In the genomic region with DNA sequence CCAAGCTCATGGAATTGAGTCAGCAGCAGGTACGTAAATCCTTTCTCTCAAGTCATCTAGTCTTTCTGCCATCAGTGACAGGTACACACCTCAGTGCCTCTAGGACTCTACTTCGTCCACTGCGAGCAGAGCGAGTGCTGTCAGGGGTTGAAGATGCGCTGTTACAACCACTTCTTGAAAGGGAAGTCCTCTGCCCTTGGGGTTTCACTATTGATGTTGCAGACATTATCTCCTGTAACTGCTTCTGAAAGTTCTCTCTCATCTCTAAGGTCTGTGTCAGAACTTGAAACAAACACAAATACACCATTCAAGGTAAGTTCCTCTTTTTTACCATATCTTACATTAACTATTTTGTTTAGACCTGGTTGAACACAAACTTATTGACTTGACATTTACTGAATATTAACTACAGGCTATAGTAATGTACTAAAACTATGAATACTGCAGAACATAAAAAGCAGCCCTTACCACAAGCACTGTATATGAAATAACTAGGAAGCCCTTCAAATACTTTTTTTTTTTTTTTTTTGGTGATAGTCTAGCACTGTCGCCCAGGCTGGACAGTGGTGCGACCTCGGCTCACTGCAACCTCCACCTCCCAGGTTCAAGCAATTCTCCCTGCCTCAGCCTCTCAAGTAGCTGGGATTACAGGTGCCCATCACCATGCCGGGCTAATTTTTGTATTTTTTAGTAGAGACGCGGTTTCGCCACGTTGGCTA, we compare ENCODE assay signal across 11 cellular contexts.
DNase-seq lines count a peak whose midpoint lies in the region; ATAC-seq and TF ChIP-seq lines count a peak whose summit lies in the region.
"Had no signal": no experiment of that assay in that cellular context is flagged by ENCODE, and none has a peak within 500 bp of the region (broad histone marks: within the 10 kb centered on the region; RNA-seq: fewer than 3 reads in every experiment).

No MANE protein-coding gene starts in this region.

- no peak for TF ChIP-seq CTCF in GM10248 (IDR thresholded peaks at IDR 0.05; ENCODE audit: control extremely low read depth, extremely low read depth, low read depth, missing control alignments)

- ATAC-seq in HG02678 (IDR thresholded peaks at IDR 0.05; ENCODE audit: unreplicated experiment): peak; percentile 99
- peak; percentile 99 for ATAC-seq in HG03521 (IDR thresholded peaks at IDR 0.05; ENCODE audit: unreplicated experiment)

- POLR2A ChIA-PET in GM10248 (lab: Yijun Ruan, JAX): no interaction called here

- peak; percentile 22 for TF ChIP-seq POLR2A in GM19099 (IDR thresholded peaks at IDR 0.05; ENCODE audit: extremely low read depth, insufficient read length, low read depth)

- DNase-seq in GM10248 (ENCODE audit: extremely low spot score): peak; percentile 76
- DNase-seq in NCI-H69 (lab: John Stamatoyannopoulos, UW): no peak
- no peak for DNase-seq in NK-92 (lab: John Stamatoyannopoulos, UW; ENCODE audit: unreplicated experiment)
- no peak for DNase-seq in NK-92 treated with Interleukin-12 subunit alpha and Interleukin-12 subunit beta, amount 100 ng/mL, for 24 hours (lab: John Stamatoyannopoulos, UW)
- DNase-seq in NCI-H1048 (lab: John Stamatoyannopoulos, UW): no peak
- DNase-seq: AML-193, spleen, stomach had no signal

- CTCF ChIA-PET in GM10248 (lab: Yijun Ruan, JAX): interaction anchor here (1.3 kb wide), 1 partner anchor 10 kb away, joined by 3 read pairs; no protein-coding TSS in a partner anchor
